ENCODE assay signal across 10 cellular contexts in genomic region chr16:72878301-72879269, GRCh38.
DNase-seq lines count a peak whose midpoint lies in the region; ATAC-seq and TF ChIP-seq lines count a peak whose summit lies in the region.
"Had no signal": no experiment of that assay in that cellular context is flagged by ENCODE, and none has a peak within 500 bp of the region (broad histone marks: within the 10 kb centered on the region; RNA-seq: fewer than 3 reads in every experiment).

No MANE protein-coding gene starts in this region.

- H3K27ac ChIP-seq in heart right ventricle (peak overlapping the region in 7 of 10 donors; percentile 7 to 67 (median 36)), ascending aorta (peak overlapping the region in 1 of 2 donors; percentile 62)

- H3K4me3 Mint-ChIP-seq in WTC11 = no peak overlapping the region
- H3K4me3 Mint-ChIP-seq: activated naive CD8-positive, alpha-beta T cell had no signal

- WGBS in heart right ventricle, 2 donors = 82 to 85% methylated on average over 19 of the region's 19 CpGs

- intact Hi-C loops in heart right ventricle (cut with DNase I) (no loop called here), sciatic nerve (cut with DNase I) (no loop called here), ascending aorta (cut with DNase I) (no loop called here)

- TF ChIP-seq CTCF in WTC11 (IDR thresholded peaks at IDR 0.05) (no peak), heart right ventricle (IDR thresholded peaks at IDR 0.05) (no peak), GM13976 (IDR thresholded peaks at IDR 0.05; ENCODE audit: borderline replicate concordance, control extremely low read depth, extremely low read depth, insufficient read depth, missing control alignments) (no peak), ascending aorta (IDR thresholded peaks at IDR 0.05) (no peak)

- POLR2A ChIA-PET in WTC11 (lab: Charles Lee) = no interaction called here

- in situ Hi-C loops in GM13976 (cut with MboI; ENCODE audit: low sequenced_read_pairs, unreplicated experiment) = no loop called here

- no peak for ATAC-seq in WTC11
- peak in 7 of 8 donors; percentile 5 to 51 (median 23) for ATAC-seq in heart right ventricle
- peak; percentile 38 for ATAC-seq in sciatic nerve
- no peak for ATAC-seq in GM18873 (IDR thresholded peaks at IDR 0.05; ENCODE audit: low FRiP score, unreplicated experiment)
- ATAC-seq: left colon had no signal

- peaks cover 4% of the 10 kb centered on the region for H3K36me3 Mint-ChIP-seq in WTC11
- H3K36me3 Mint-ChIP-seq: activated naive CD8-positive, alpha-beta T cell had no signal

- H3K4me3 ChIP-seq in heart right ventricle (no peak overlapping the region), ascending aorta (no peak overlapping the region)

- no peaks in the 10 kb centered on the region for H3K27me3 Mint-ChIP-seq in WTC11 (ENCODE audit: low read depth)

- H3K9me3 ChIP-seq in heart right ventricle (no peaks in the 10 kb centered on the region), ascending aorta (no peaks in the 10 kb centered on the region)

- peaks cover 9 to 62% (median 31%) of the 10 kb centered on the region in 9 donors for H3K4me1 ChIP-seq in heart right ventricle
- H3K4me1 ChIP-seq in ascending aorta = peaks cover 0 to 35% of the 10 kb centered on the region in 2 donors

- peaks cover 4% of the 10 kb centered on the region for H3K9me3 Mint-ChIP-seq in WTC11

- peak; percentile 63 for DNase-seq in ELF-1 (ENCODE audit: low read depth, low spot score)
- DNase-seq in WTC11 (ENCODE audit: low spot score) = no peak
- DNase-seq in heart right ventricle = no peak
- DNase-seq in sciatic nerve (ENCODE audit: low spot score) = no peak
- no peak for DNase-seq in GM13976 (ENCODE audit: low spot score)
- no peak for DNase-seq in ascending aorta (ENCODE audit: low spot score in 2 of 2)
- DNase-seq in SK-N-DZ (ENCODE audit: low spot score) = no peak
- DNase-seq: left colon had no signal

- H3K4me1 Mint-ChIP-seq in WTC11 = peaks cover 10% of the 10 kb centered on the region; the same call in 1 of the 2 replicates

- H3K27ac Mint-ChIP-seq in WTC11 = no peak overlapping the region
- H3K27ac Mint-ChIP-seq: activated naive CD8-positive, alpha-beta T cell had no signal

- CTCF ChIA-PET in WTC11 (lab: Charles Lee) = no interaction called here

- H3K36me3 ChIP-seq in heart right ventricle (no peaks in the 10 kb centered on the region), ascending aorta (no peaks in the 10 kb centered on the region)

- H3K27me3 ChIP-seq in heart right ventricle = no peaks in the 10 kb centered on the region
- H3K27me3 ChIP-seq in ascending aorta = no peaks in the 10 kb centered on the region

TF ChIP-seq in WTC11, 78 proteins besides CTCF, POLR2A, EP300 and RAD21:
- no peak for TF ChIP-seq ZNF512 (CRISPR knock-in tag; IDR thresholded peaks at IDR 0.05; ENCODE audit: borderline replicate concordance)
- peak; percentile 31; the same call in 1 of the 2 replicates for TF ChIP-seq GABPB1 (CRISPR knock-in tag; IDR thresholded peaks at IDR 0.05)

Comparison
In these comparisons a context has a peak if more than half of its experiments do, and no peak if none do; other contexts are left out.
1. ATAC-seq: peak in heart right ventricle (7 of 8) and sciatic nerve (single experiment); none in WTC11 (single experiment) and GM18873 (single experiment).